In the genomic region with DNA sequence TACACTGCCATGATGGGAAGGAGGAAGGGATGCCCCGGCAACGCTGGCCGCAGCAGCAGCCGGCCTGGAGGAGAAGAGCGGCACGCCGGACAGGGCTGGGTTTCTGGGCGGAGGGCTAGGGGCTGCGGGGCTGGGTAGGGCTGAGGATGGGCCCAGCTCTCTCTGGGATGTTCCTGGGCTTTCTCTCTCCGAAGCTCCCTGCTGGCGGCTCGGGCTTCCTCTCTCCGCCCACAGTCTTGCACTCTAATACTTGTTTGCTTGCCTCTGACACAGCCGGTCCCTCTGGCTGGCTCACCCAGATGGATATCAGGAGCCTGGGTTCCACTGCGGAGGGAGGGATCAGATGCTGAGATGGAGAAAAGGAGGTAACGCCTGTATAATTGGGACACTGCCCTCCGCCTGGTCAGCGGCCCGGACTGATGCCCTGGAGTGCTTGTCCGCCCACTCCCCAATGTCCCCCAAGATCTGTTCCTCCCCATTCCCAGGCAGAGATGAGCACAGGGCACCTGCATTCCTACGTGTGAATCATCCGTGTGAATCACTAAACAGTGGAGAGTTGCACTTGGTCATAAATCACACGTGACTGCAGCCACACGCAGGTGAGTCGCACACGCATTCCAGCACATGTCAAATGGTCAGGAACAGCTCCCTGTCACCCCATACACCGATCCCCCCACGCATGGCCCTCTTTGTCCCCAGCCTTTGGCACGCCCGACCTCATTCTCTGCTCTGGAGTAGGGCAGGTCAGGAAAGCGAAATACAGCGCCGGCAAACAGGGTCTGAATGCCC, we compare ENCODE assay signal across 8 cellular contexts. TPM values are rescaled to one million over a fixed set of nuclear protein-coding genes. Genes with fewer than 3 reads are reported as not detected.
DNase-seq lines count a peak whose midpoint lies in the region; ATAC-seq, FAIRE-seq and TF ChIP-seq lines count a peak whose summit lies in the region.

A gene (minus strand): TSS at position 535 of the 789 bp plus-strand sequence. CDS start 524 bp downstream, at position 11.

- H4K20me1 ChIP-seq in GM23248 (ENCODE audit: insufficient read depth) (no peaks in the 10 kb centered on the region), H1 (replicated peaks in 1 of 2; ENCODE audit: control insufficient read depth in 1 of 2, insufficient read depth in 2 of 2, low read length in 2 of 2) (peaks cover 5 to 6% of the 10 kb centered on the region in 2 experiments)

- H3K4me1 ChIP-seq in GM23248 (ENCODE audit: insufficient read depth) (peaks cover 11% of the 10 kb centered on the region; the same call in 1 of the 2 replicates), H1 (replicated peaks in 1 of 4; ENCODE audit: control insufficient read depth in 3 of 4, insufficient read depth in 4 of 4, low read length in 3 of 4) (peaks cover 0 to 12% (median 6%) of the 10 kb centered on the region in 4 experiments; a peak in 5 of 7 replicates), vagina (peaks cover 49% of the 10 kb centered on the region)

- no peak within 1 kb of the TSS for H2BK120ac ChIP-seq in H1 (replicated peaks; ENCODE audit: low read depth, low read length)

- H2AFZ ChIP-seq in GM23248 (peak within 1 kb of the TSS; percentile 80), H1 (ENCODE audit: low read length) (peak within 1 kb of the TSS; percentile 44; the same call in 1 of the 2 replicates)

- no peak within 1 kb of the TSS for H2BK12ac ChIP-seq in H1 (ENCODE audit: low read depth, low read length)

- H3K4me2 ChIP-seq in GM23248 (ENCODE audit: unreplicated experiment), result peak within 1 kb of the TSS; percentile 98
- peak within 1 kb of the TSS; percentile 88 to 100 for H3K4me2 ChIP-seq in H1 (ENCODE audit: insufficient read depth in 1 of 2, low read depth in 2 of 2, low read length in 2 of 2)

- H4K5ac ChIP-seq in H1 (ENCODE audit: insufficient read length, low read depth, low read length), result no peak within 1 kb of the TSS

- no peak within 1 kb of the TSS for H2BK15ac ChIP-seq in H1 (ENCODE audit: low read length)

- H3K4me3 Mint-ChIP-seq in T-cell, result peak within 1 kb of the TSS; percentile 88 to 91 (median 89)

- peaks cover 12% of the 10 kb centered on the region; the same call in 1 of the 2 replicates for H3K27me3 ChIP-seq in GM23248 (replicated peaks; ENCODE audit: insufficient read depth)
- H3K27me3 ChIP-seq in H1 (replicated peaks in 1 of 4; ENCODE audit: control insufficient read depth in 3 of 4, extremely low read depth in 1 of 4, insufficient read depth in 3 of 4, low read length in 3 of 4), result peaks cover 20 to 52% (median 44%) of the 10 kb centered on the region in 4 experiments
- no peaks in the 10 kb centered on the region for H3K27me3 ChIP-seq in vagina

- no peak within 1 kb of the TSS for H3K14ac ChIP-seq in H1 (ENCODE audit: insufficient read length)

- H3K9me2 ChIP-seq in GM23248 (ENCODE audit: insufficient read depth), result no peaks in the 10 kb centered on the region

- intact Hi-C loops in vagina (cut with DNase I), result no loop called here

- H3K27ac ChIP-seq in GM23248, result peak within 1 kb of the TSS; percentile 60
- no peak within 1 kb of the TSS for H3K27ac ChIP-seq in H1 (ENCODE audit: low read depth, low read length)
- peak within 1 kb of the TSS; percentile 98 for H3K27ac ChIP-seq in vagina

- H2BK20ac ChIP-seq in H1 (ENCODE audit: low read length), result 0 out of 2 replicates have a peak within 1 kb of the TSS, but pooled peaks have one; percentile 32

- no peaks in the 10 kb centered on the region for H3K79me1 ChIP-seq in H1 (ENCODE audit: low read depth, low read length)

- H4K91ac ChIP-seq in H1 (replicated peaks; ENCODE audit: insufficient read length, low read length), result no peak within 1 kb of the TSS

- CTCF ChIA-PET in T-cell (lab: Charles Lee), result interaction anchor here (0.6 to 2.7 kb wide), 17 partner anchors 20 to 232 kb away, joined by 3 to 27 read pairs (median 7); a partner anchor contains a TSS
- CTCF ChIA-PET in H1 (lab: Charles Lee; ENCODE audit: partially characterized antibody), result interaction anchor here (0.6 to 23.3 kb wide), 25 partner anchors 8 to 293 kb away, joined by 3 to 501 read pairs (median 4); a partner anchor contains a TSS

- no peak for TF ChIP-seq RAD21 in H1 (IDR thresholded peaks at IDR 0.05 in 1 of 2, conservative IDR thresholded peaks at IDR 0.05 in 1 of 2; ENCODE audit: low read depth in 2 of 2, low read length in 2 of 2)

- TF ChIP-seq POLR2A in H1 (IDR thresholded peaks at IDR 0.05; ENCODE audit: control extremely low read depth in 1 of 2, low read depth in 2 of 2, low read length in 2 of 2) (no peak), vagina (IDR thresholded peaks at IDR 0.05) (no peak)

- no peaks in the 10 kb centered on the region for H3K9me3 ChIP-seq in GM23248 (ENCODE audit: low read depth)
- H3K9me3 ChIP-seq in H1 (ENCODE audit: insufficient read depth in 2 of 2, low read depth in 1 of 2, low read length in 1 of 2), result no peaks in the 10 kb centered on the region
- H3K9me3 ChIP-seq in vagina, result no peaks in the 10 kb centered on the region

- H3K79me2 ChIP-seq in GM23248 (ENCODE audit: insufficient read depth) (no peaks in the 10 kb centered on the region), H1 (ENCODE audit: control insufficient read depth in 1 of 2, insufficient read depth in 2 of 2, low read length in 2 of 2) (no peaks in the 10 kb centered on the region)

- H3K4me1 Mint-ChIP-seq in T-cell, result peaks cover 46 to 54% (median 52%) of the 10 kb centered on the region in 3 donors

- no peak within 1 kb of the TSS for H4K8ac ChIP-seq in H1 (ENCODE audit: extremely low read depth, insufficient read depth, low read length)

- no peaks in the 10 kb centered on the region for H3K36me3 Mint-ChIP-seq in T-cell

- POLR2A ChIA-PET in T-cell (lab: Charles Lee) (interaction anchor here (0.5 to 2.2 kb wide), 4 partner anchors 38 to 202 kb away, joined by 3 to 12 read pairs (median 8); a partner anchor contains a TSS), H1 (lab: Charles Lee; ENCODE audit: partially characterized antibody) (interaction anchor here (1.0 to 7.6 kb wide), 7 partner anchors 21 to 102 kb away, joined by 3 to 49 read pairs (median 11); a partner anchor contains a TSS)

- no peak for FAIRE-seq in H1 (lab: Jason Lieb, UNC)

- no peak within 1 kb of the TSS for H3K4ac ChIP-seq in H1 (replicated peaks; ENCODE audit: insufficient read length, low read depth, low read length)

- H3K9ac ChIP-seq in GM23248, result peak within 1 kb of the TSS; percentile 64
- no peak within 1 kb of the TSS; a peak in 1 of 7 replicates for H3K9ac ChIP-seq in H1 (replicated peaks in 1 of 4; ENCODE audit: extremely low read depth in 1 of 4, low read depth in 3 of 4, low read length in 3 of 4)

- WGBS in GM23248 (ENCODE audit: low coverage in 1 of 2, low lambda C conversion rate in 2 of 2, missing lambda C conversion rate in 2 of 2), 2 experiments, result 0 to 5% methylated on average over 25 to 32 of the region's 33 CpGs
- 3% methylated on average over 30 of the region's 33 CpGs; no CpG with 5 or more reads in 1 of the 2 experiments for WGBS in H1 (ENCODE audit: extremely low coverage in 1 of 2, insufficient coverage in 1 of 2, insufficient read length in 1 of 2, insufficient replicate concordance in 2 of 2, low coverage in 1 of 2, low lambda C conversion rate in 2 of 2, missing lambda C conversion rate in 1 of 2), 2 experiments

- peak in 3 of 4 experiments; percentile 1 to 4 (median 3) for ATAC-seq in T-cell (replicated peaks in 1 of 4)
- ATAC-seq in HG03095 (IDR thresholded peaks at IDR 0.05; ENCODE audit: unreplicated experiment), result no peak

- H3K27ac Mint-ChIP-seq in T-cell, result peak within 1 kb of the TSS; percentile 95

- H3K9me3 Mint-ChIP-seq in T-cell, result no peaks in the 10 kb centered on the region

- no peak within 1 kb of the TSS for H3K18ac ChIP-seq in H1 (ENCODE audit: extremely low read depth, low read length)

- H3K56ac ChIP-seq in H1 (replicated peaks; ENCODE audit: insufficient read length, low read depth, low read length), result no peak within 1 kb of the TSS

- in situ Hi-C loops in GM23248 (cut with MboI), result no loop called here

- H3K23me2 ChIP-seq in H1 (ENCODE audit: low read depth, low read length), result peaks cover 27% of the 10 kb centered on the region

- no peak within 1 kb of the TSS for H3K23ac ChIP-seq in H1 (ENCODE audit: insufficient read length)

- DNase-seq in AG08395 (ENCODE audit: low spot score) (peak; percentile 68), GM23248 (peak; percentile 92), T-cell (peak in 2 of 34 experiments; percentile 9 to 11), H1 (ENCODE audit: low read depth in 1 of 2, low spot score in 2 of 2) (peak in 1 of 2 experiments; percentile 72), mucosa of gallbladder (ENCODE audit: low spot score) (peak; percentile 63), vagina (ENCODE audit: extremely low spot score in 2 of 2) (peak in 1 of 2 donors; percentile 95), mesenteric fat pad (ENCODE audit: low spot score) (no peak)

- H3K36me3 ChIP-seq in GM23248 (ENCODE audit: low read depth) (no peaks in the 10 kb centered on the region), H1 (ENCODE audit: control insufficient read depth in 2 of 4, insufficient read depth in 4 of 4, low read length in 3 of 4) (no peaks in the 10 kb centered on the region), vagina (no peaks in the 10 kb centered on the region)

- no peak for TF ChIP-seq EP300 in H1 (IDR thresholded peaks at IDR 0.05; ENCODE audit: borderline replicate concordance in 1 of 2, low read depth in 2 of 2, low read length in 2 of 2)

- peaks cover 18% of the 10 kb centered on the region for H3F3A ChIP-seq in GM23248 (ENCODE audit: insufficient read depth)

- peaks cover 36 to 67% of the 10 kb centered on the region in 2 donors for H3K27me3 Mint-ChIP-seq in T-cell

- H2AK5ac ChIP-seq in H1 (ENCODE audit: low read depth, low read length), result no peak within 1 kb of the TSS

- no peak within 1 kb of the TSS for H2BK5ac ChIP-seq in H1 (ENCODE audit: low read depth, low read length)

- H3K4me3 ChIP-seq in GM23248 (peak within 1 kb of the TSS; percentile 74), H1 (ENCODE audit: extremely low read depth in 1 of 4, insufficient read depth in 2 of 4, low read depth in 3 of 4, low read length in 4 of 4) (peak within 1 kb of the TSS; percentile 75 to 89 (median 82)), vagina (peak within 1 kb of the TSS; percentile 50 to 76)

- TF ChIP-seq CTCF in H1 (IDR thresholded peaks at IDR 0.05; ENCODE audit: control extremely low read depth in 1 of 3, insufficient read depth in 1 of 3, low read depth in 1 of 3, low read length in 3 of 3) (no peak), vagina (IDR thresholded peaks at IDR 0.05) (no peak)

RNA-seq across cellular contexts. Expression of the gene that starts here (rescaled TPM):
- under 0.01 TPM in 1 of 2 replicates, not detected in the other for total RNA-seq in GM23248 (2014; rRNA removed; shearing (Covaris generic))
- polyA plus RNA-seq in GM23248 (2016; fragmentation: Nextera tagmentation; extraction: Ambion mirVana) (0.11 and 0.19 TPM in 2 replicates), H1 (2011; rRNA removed) (0.26 and 0.55 TPM in 2 replicates)
- total RNA-seq in T-cell (1 to 10 TPM in 1 of 5 donors, under 1 TPM in 3, not detected in 1; 0.13 to 1.2 (median 0.19) TPM), mucosa of gallbladder (not detected), vagina (1.5 TPM), mesenteric fat pad (not detected)
- total RNA-seq in H1 (2021; fragmentation: NEBNext Ultra II Directional; extraction: Animal tissue kit (Norgen Biotek cat#: 25700)), result not detected in 2 replicates
- 0.17 TPM for polyA plus RNA-seq in H1 (2011; cell fraction: cytosol; rRNA removed)
- 0.40 TPM for polyA plus RNA-seq in H1 (2011; cell fraction: nucleus; rRNA removed)
- polyA plus RNA-seq in H1 (2012, experiment 1 of 2), result 0.17 to 0.50 TPM (median 0.31 TPM) in 4 replicates
- 0.16 TPM for polyA plus RNA-seq in H1 (2012, experiment 2 of 2)
- polyA plus RNA-seq in H1 (2013, experiment 1 of 2), result 0.34 TPM
- 0.07 TPM for polyA plus RNA-seq in H1 (2013, experiment 2 of 2)
- polyA minus RNA-seq in H1 (2011; rRNA and poly(A)+ RNA removed), result 0.09 and 0.27 TPM in 2 replicates
- not detected for polyA minus RNA-seq in H1 (2011; cell fraction: cytosol; rRNA and poly(A)+ RNA removed)
- polyA minus RNA-seq in H1 (2011; cell fraction: nucleus; rRNA and poly(A)+ RNA removed), result not detected

Comparison
In these comparisons a context has a peak if more than half of its experiments do, and no peak if none do; other contexts are left out.
1. Peak in DNase-seq, H3K4me3 ChIP-seq, H3K27ac ChIP-seq, H3K9ac ChIP-seq and H3K4me2 ChIP-seq in GM23248; RNA of the gene not detected or under 1 TPM.
2. Peak in DNase-seq in mucosa of gallbladder; RNA of the gene not detected or under 1 TPM.